10 cellular contexts compared by ENCODE assay signal in genomic region chr10:112732277-112732891, GRCh38.
A peak's percentile ranks its signal among the peaks of the same experiment; 100 is the strongest.
DNase-seq lines count a peak whose midpoint lies in the region; ATAC-seq and TF ChIP-seq lines count a peak whose summit lies in the region.
"Had no signal": no experiment of that assay in that cellular context is flagged by ENCODE, and none has a peak within 500 bp of the region (broad histone marks: within the 10 kb centered on the region; RNA-seq: fewer than 3 reads in every experiment).

No MANE protein-coding gene starts in this region.

- no peaks in the 10 kb centered on the region; the same call in 1 of the 2 replicates for H3K27me3 Mint-ChIP-seq in HFFc6 (ENCODE audit: insufficient read depth)

- DNase-seq in Caki2 (ENCODE audit: low read depth) (peak; percentile 21), HFFc6 (peak; percentile 56), SK-MEL-5 (ENCODE audit: low read depth, low spot score) (peak; percentile 93), sigmoid colon (no peak), SKM-1 (lab: John Stamatoyannopoulos, UW; ENCODE audit: unreplicated experiment) (no peak)
- no peak for DNase-seq in NK-92 treated with Interleukin-12 subunit alpha and Interleukin-12 subunit beta, amount 100 ng/mL, for 24 hours (lab: John Stamatoyannopoulos, UW)
- DNase-seq: activated CD4-positive, CD25-positive, alpha-beta regulatory T cell; Calu3 had no signal

- peak overlapping the region; percentile 68 for H3K27ac Mint-ChIP-seq in HFFc6

- H3K27me3 ChIP-seq in iPS-20b (ENCODE audit: insufficient read depth, low read length) (no peaks in the 10 kb centered on the region), sigmoid colon (no peaks in the 10 kb centered on the region)

- H3K4me1 ChIP-seq in iPS-20b (ENCODE audit: insufficient read depth, low read length) (peaks cover 35% of the 10 kb centered on the region), sigmoid colon (peaks cover 0 to 9% (median 0%) of the 10 kb centered on the region in 4 donors)

- peak overlapping the region; percentile 50; the same call in 1 of the 2 replicates for H3K9ac ChIP-seq in iPS-20b (ENCODE audit: low read depth, low read length)

- no peak for TF ChIP-seq POLR2A in sigmoid colon (IDR thresholded peaks at IDR 0.05)

- no peaks in the 10 kb centered on the region for H3K9me3 Mint-ChIP-seq in HFFc6

- no peaks in the 10 kb centered on the region for H3K36me3 ChIP-seq in iPS-20b (ENCODE audit: insufficient read depth, low read depth, low read length)
- H3K36me3 ChIP-seq in sigmoid colon: no peaks in the 10 kb centered on the region

- 81 to 85% methylated on average over 3 of the region's 3 CpGs for WGBS in sigmoid colon, 2 donors

- H3K36me3 Mint-ChIP-seq in HFFc6 (ENCODE audit: low read depth): peaks cover 1% of the 10 kb centered on the region; the same call in 1 of the 2 replicates

- intact Hi-C loops in sigmoid colon (cut with DNase I): no loop called here

- no peak for TF ChIP-seq CTCF in HFFc6 (IDR thresholded peaks at IDR 0.05)
- no peak for TF ChIP-seq CTCF in sigmoid colon (IDR thresholded peaks at IDR 0.05)

- H3K9me3 ChIP-seq in iPS-20b (ENCODE audit: insufficient read depth, low read depth, low read length) (no peaks in the 10 kb centered on the region), sigmoid colon (no peaks in the 10 kb centered on the region)

- peak overlapping the region; percentile 34 for H3K27ac ChIP-seq in iPS-20b (ENCODE audit: low read length)
- H3K27ac ChIP-seq in sigmoid colon: no peak overlapping the region

- no peak for ATAC-seq in GM19397 (IDR thresholded peaks at IDR 0.05; ENCODE audit: unreplicated experiment)

- no peak for TF ChIP-seq EP300 in sigmoid colon (IDR thresholded peaks at IDR 0.05)

- H3K4me3 ChIP-seq in iPS-20b (ENCODE audit: low read length) (peak overlapping the region; percentile 47; the same call in 1 of the 2 replicates), sigmoid colon (no peak overlapping the region)

- H3K4me1 Mint-ChIP-seq in HFFc6 (ENCODE audit: low read depth): peaks cover 28% of the 10 kb centered on the region

- in situ Hi-C loops in Caki2 (cut with HindIII; ENCODE audit: low pct_unique_long_range_greater_than_20kb, low sequenced_read_pairs): no loop called here
- in situ Hi-C loops in SK-MEL-5 (cut with HindIII; ENCODE audit: low pct_unique_long_range_greater_than_20kb, low sequenced_read_pairs): no loop called here

- H3K4me3 Mint-ChIP-seq in HFFc6: peak overlapping the region; percentile 11; the same call in 1 of the 2 replicates

Comparison
In these comparisons a context has a peak if more than half of its experiments do, and no peak if none do; other contexts are left out.
1. DNase-seq: peak in Caki2 (single experiment), HFFc6 (single experiment) and SK-MEL-5 (single experiment); none in NK-92 treated with Interleukin-12 subunit alpha and Interleukin-12 subunit beta, amount 100 ng/mL, for 24 hours (single experiment), sigmoid colon (single experiment) and SKM-1 (single experiment).